ENCODE assay signal across 11 cellular contexts in the genomic region with DNA sequence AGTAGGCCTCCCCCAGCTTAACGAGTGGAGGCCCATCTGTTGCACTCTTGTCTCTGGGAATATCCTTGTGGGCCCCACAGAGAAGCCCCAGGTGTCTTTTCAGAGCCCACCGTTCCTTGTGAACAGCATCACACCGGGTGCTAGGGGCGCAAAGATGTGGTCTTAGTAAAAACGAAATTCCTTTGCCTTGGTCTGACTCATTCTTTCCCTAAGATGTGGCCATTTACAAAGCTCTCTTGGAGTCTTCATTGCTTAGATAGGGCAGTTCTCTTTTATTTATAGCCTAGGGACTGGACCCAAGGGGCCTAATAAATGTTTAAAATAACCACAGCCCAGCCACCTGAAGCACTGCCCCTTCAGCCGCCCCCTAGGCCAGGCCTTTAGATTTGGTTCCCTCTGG. TPM values are rescaled to one million over a fixed set of nuclear protein-coding genes. Genes with fewer than 3 reads are reported as not detected.
DNase-seq lines count a peak whose midpoint lies in the region; ATAC-seq, FAIRE-seq and TF ChIP-seq lines count a peak whose summit lies in the region.
"Had no signal": no experiment of that assay in that cellular context is flagged by ENCODE, and none has a peak within 500 bp of the region (broad histone marks: within the 10 kb centered on the region; RNA-seq: fewer than 3 reads in every experiment).

No MANE protein-coding gene starts in this region.

- H3K79me2 ChIP-seq in mammary epithelial cell (ENCODE audit: insufficient read depth, low read length): no peaks in the 10 kb centered on the region

- no peaks in the 10 kb centered on the region for H3K27me3 Mint-ChIP-seq in MCF 10A (ENCODE audit: insufficient read depth, unreplicated experiment)
- peaks cover 3% of the 10 kb centered on the region for H3K27me3 Mint-ChIP-seq in type B pancreatic cell
- H3K27me3 Mint-ChIP-seq: naive B cell had no signal

- peaks cover 28% of the 10 kb centered on the region for H3K4me1 ChIP-seq in mammary epithelial cell (ENCODE audit: insufficient read depth, low read length)

- ATAC-seq in HG03342 (IDR thresholded peaks at IDR 0.05; ENCODE audit: unreplicated experiment): peak; percentile 71

- FAIRE-seq in frontal cortex (lab: Jason Lieb, UNC): no peak

- peaks cover 58% of the 10 kb centered on the region for H3K36me3 Mint-ChIP-seq in MCF 10A (ENCODE audit: insufficient read depth, unreplicated experiment)
- H3K36me3 Mint-ChIP-seq in type B pancreatic cell: peaks cover 12% of the 10 kb centered on the region
- H3K36me3 Mint-ChIP-seq: naive B cell had no signal

- TF ChIP-seq CTCF in MCF 10A (IDR thresholded peaks at IDR 0.05; ENCODE audit: unreplicated experiment) (no peak), mammary epithelial cell (conservative IDR thresholded peaks at IDR 0.05 in 1 of 2, IDR thresholded peaks at IDR 0.05 in 1 of 2; ENCODE audit: extremely low read depth in 1 of 2, insufficient read depth in 1 of 2, low read depth in 1 of 2, low read length in 2 of 2) (no peak), fibroblast of pulmonary artery (IDR thresholded peaks at IDR 0.05; ENCODE audit: low read length, missing control alignments) (no peak), type B pancreatic cell (conservative IDR thresholded peaks at IDR 0.05) (no peak)

- CTCF ChIA-PET in MCF 10A (lab: Yijun Ruan, JAX): interaction anchor here (0.6 to 4.9 kb wide), 16 partner anchors 9 to 195 kb away, joined by 3 to 35 read pairs (median 7); a partner anchor contains a TSS
- CTCF ChIA-PET in mammary epithelial cell (lab: Charles Lee; ENCODE audit: low non-redundant PET): no interaction called here

- peaks cover 5% of the 10 kb centered on the region for H3K36me3 ChIP-seq in mammary epithelial cell (ENCODE audit: insufficient read depth, low read length)

- H3K9me3 ChIP-seq in mammary epithelial cell (replicated peaks; ENCODE audit: insufficient read depth, low read length): no peaks in the 10 kb centered on the region

- no peak overlapping the region for H3K4me2 ChIP-seq in mammary epithelial cell (ENCODE audit: insufficient read depth, low read depth, low read length)

- H3K4me3 Mint-ChIP-seq in MCF 10A (ENCODE audit: unreplicated experiment) (peak overlapping the region; percentile 58), type B pancreatic cell (no peak overlapping the region)
- H3K4me3 Mint-ChIP-seq: naive B cell had no signal

- no peaks in the 10 kb centered on the region for H3K27me3 ChIP-seq in mammary epithelial cell (ENCODE audit: insufficient read depth, low read length)

- POLR2A ChIA-PET in MCF 10A (lab: Yijun Ruan, JAX): interaction anchor here (0.6 to 13.3 kb wide), 17 partner anchors 10 to 575 kb away, joined by 3 to 910 read pairs (median 15); a partner anchor contains a TSS

- no peaks in the 10 kb centered on the region for H4K20me1 ChIP-seq in mammary epithelial cell (ENCODE audit: insufficient read depth, low read length)

- H3K9ac ChIP-seq in mammary epithelial cell (ENCODE audit: insufficient read depth, low read length): no peak overlapping the region

- intact Hi-C loops in MCF 10A (cut with micrococcal nuclease) (no loop called here), mammary epithelial cell (cut with micrococcal nuclease) (loop anchor here (5.0 kb wide), 1 partner anchor 74 kb away; a partner anchor contains a TSS)

- DNase-seq in MCF 10A (ENCODE audit: unreplicated experiment) (no peak), mammary epithelial cell (no peak), fibroblast of pulmonary artery (ENCODE audit: low read depth) (peak; percentile 57), type B pancreatic cell (ENCODE audit: extremely low spot score, unreplicated experiment) (no peak), frontal cortex (ENCODE audit: low spot score in 2 of 2) (no peak), NCI-H1694 treated with DMSO at 0.1 percent for 48 hours (lab: John Stamatoyannopoulos, UW) (no peak)
- no peak for DNase-seq in activated CD4-positive, CD25-positive, alpha-beta regulatory T cell treated with anti-CD3 and anti-CD28 coated beads, Interleukin-2, amount 50 U/mL, for 72 hours
- DNase-seq: AML-193, amniotic stem cell, naive B cell had no signal

- in situ Hi-C loops in mammary epithelial cell (cut with MboI; ENCODE audit: low sequenced_read_pairs in 2 of 2): no loop called here

- H3K9me3 Mint-ChIP-seq in MCF 10A (ENCODE audit: unreplicated experiment): no peaks in the 10 kb centered on the region
- no peaks in the 10 kb centered on the region for H3K9me3 Mint-ChIP-seq in type B pancreatic cell
- H3K9me3 Mint-ChIP-seq: naive B cell had no signal

- H3K4me3 ChIP-seq in mammary epithelial cell (replicated peaks in 1 of 3; ENCODE audit: insufficient read depth in 1 of 3, low read depth in 2 of 3, low read length in 3 of 3): no peak overlapping the region
- H3K4me3 ChIP-seq in fibroblast of pulmonary artery (replicated peaks; ENCODE audit: low read depth, low read length): no peak overlapping the region

- peak overlapping the region; percentile 98 for H3K27ac Mint-ChIP-seq in MCF 10A (ENCODE audit: low read depth, unreplicated experiment)
- H3K27ac Mint-ChIP-seq in type B pancreatic cell: peak overlapping the region; percentile 94

- peaks cover 72% of the 10 kb centered on the region for H3K4me1 Mint-ChIP-seq in MCF 10A (ENCODE audit: insufficient read depth, unreplicated experiment)
- H3K4me1 Mint-ChIP-seq in type B pancreatic cell (ENCODE audit: unreplicated experiment): peaks cover 52% of the 10 kb centered on the region

- BruUV-seq in MCF 10A (replicated peaks; lab: Mats Ljungman, UMichigan) (no TSS peak), mammary epithelial cell (replicated peaks; lab: Mats Ljungman, UMichigan) (no TSS peak)

- 82% methylated on average over 6 of the region's 6 CpGs for WGBS in mammary epithelial cell (ENCODE audit: low coverage, missing lambda C conversion rate)

- no peak overlapping the region for H3K27ac ChIP-seq in mammary epithelial cell (ENCODE audit: insufficient read depth, low read depth, low read length)

- dilution Hi-C loops in mammary epithelial cell (cut with HindIII; ENCODE audit: low sequenced_read_pairs): loop anchor here (5.0 kb wide), 1 partner anchor 184 kb away; no protein-coding TSS in a partner anchor

- no peak overlapping the region for H2AFZ ChIP-seq in mammary epithelial cell (ENCODE audit: low read depth, low read length)

RNA-seq across cellular contexts. Expression of a gene that starts 52.8 kb away (rescaled TPM):
- total RNA-seq in MCF 10A (2022): 103 and 119 TPM in 2 replicates
- 10 to 100 TPM; 31.8 to 58.5 TPM for total RNA-seq in mammary epithelial cell
- polyA plus RNA-seq in mammary epithelial cell: 120 TPM
- 11.9 TPM for polyA minus RNA-seq in mammary epithelial cell
- 40.4 and 54.2 TPM in 2 replicates for total RNA-seq in type B pancreatic cell (ENCODE audit: low replicate concordance)
- total RNA-seq in frontal cortex: 33.8 TPM
